Comparison of ENCODE assay signal across 8 cellular contexts in genomic region chr15:84654689-84655453, GRCh38. TPM values are rescaled to one million over a fixed set of nuclear protein-coding genes. Genes with fewer than 3 reads are reported as not detected.
DNase-seq lines count a peak whose midpoint lies in the region; ATAC-seq and TF ChIP-seq lines count a peak whose summit lies in the region.

No MANE protein-coding gene starts in this region.

- peak overlapping the region; percentile 88 for H3K27ac Mint-ChIP-seq in dendritic cell treated with granulocyte-macrophage colony-stimulating factor and Interleukin-4, amounts not matched to agents 40 ng/mL and 50 ng/mL, for 4 days

- peaks cover 36% of the 10 kb centered on the region for H3K36me3 Mint-ChIP-seq in dendritic cell treated with granulocyte-macrophage colony-stimulating factor and Interleukin-4, amounts not matched to agents 40 ng/mL and 50 ng/mL, for 4 days (ENCODE audit: low read depth)

- peak; percentile 65 to 69 for TF ChIP-seq CTCF in left lung (IDR thresholded peaks at IDR 0.05)

- peak overlapping the region; percentile 91 for H3K4me3 Mint-ChIP-seq in dendritic cell treated with granulocyte-macrophage colony-stimulating factor and Interleukin-4, amounts not matched to agents 40 ng/mL and 50 ng/mL, for 4 days

- H3K9me3 ChIP-seq in left lung: no peaks in the 10 kb centered on the region

- no peaks in the 10 kb centered on the region for H3K27me3 ChIP-seq in left lung

- H3K4me3 ChIP-seq in left lung: peak overlapping the region; percentile 71 to 87

- peaks cover 69% of the 10 kb centered on the region for H3K4me1 Mint-ChIP-seq in dendritic cell treated with granulocyte-macrophage colony-stimulating factor and Interleukin-4, amounts not matched to agents 40 ng/mL and 50 ng/mL, for 4 days (ENCODE audit: low read depth)

- ATAC-seq in HG03280 (IDR thresholded peaks at IDR 0.05; ENCODE audit: unreplicated experiment) (peak; percentile 25), left lung (peak; percentile 73), GM21515 (IDR thresholded peaks at IDR 0.05; ENCODE audit: unreplicated experiment) (no peak)

- no peaks in the 10 kb centered on the region for H3K9me3 Mint-ChIP-seq in dendritic cell treated with granulocyte-macrophage colony-stimulating factor and Interleukin-4, amounts not matched to agents 40 ng/mL and 50 ng/mL, for 4 days

- H3K36me3 ChIP-seq in left lung: peaks cover 0 to 26% of the 10 kb centered on the region in 2 donors

- DNase-seq in ELF-1 (ENCODE audit: low read depth, low spot score): peak; percentile 85
- peak; percentile 42 to 87 for DNase-seq in NCI-H526 (lab: John Stamatoyannopoulos, UW)
- peak; percentile 51 to 69 for DNase-seq in activated CD4-positive, alpha-beta T cell treated with anti-CD3 and anti-CD28 coated beads, Interleukin-2, amount 50 U/mL, for 24 hours (ENCODE audit: low read depth in 1 of 2, low spot score in 1 of 2)
- DNase-seq in left lung: peak; percentile 84 to 90
- peak; percentile 74 for DNase-seq in stimulated activated CD4-positive, alpha-beta T cell treated with anti-CD3 and anti-CD28 coated beads, Interleukin-2, amount 100 ng/mL, for 4 hours (ENCODE audit: low read depth)

- intact Hi-C loops in dendritic cell treated with granulocyte-macrophage colony-stimulating factor and Interleukin-4, amounts not matched to agents 40 ng/mL and 50 ng/mL, for 4 days (cut with micrococcal nuclease): loop anchor here (1.0 to 5.0 kb wide), 6 partner anchors 24 to 222 kb away; partner anchors contain the start of genes SEC11A and ZNF592
- intact Hi-C loops in left lung (cut with DNase I): no loop called here

- peaks cover 5% of the 10 kb centered on the region for H3K27me3 Mint-ChIP-seq in dendritic cell treated with granulocyte-macrophage colony-stimulating factor and Interleukin-4, amounts not matched to agents 40 ng/mL and 50 ng/mL, for 4 days

- peaks cover 13 to 58% of the 10 kb centered on the region in 2 donors for H3K4me1 ChIP-seq in left lung

- H3K27ac ChIP-seq in left lung: peak overlapping the region; percentile 72 to 94

RNA-seq across cellular contexts. Expression of gene WDR73, which starts 0.8 kb away (rescaled TPM):
- total RNA-seq in left lung: 10 to 100 TPM; 25.5 to 25.7 TPM

RNA-seq across cellular contexts. Expression of gene NMB, which starts 3.1 kb away (rescaled TPM):
- total RNA-seq in left lung: 1 to 10 TPM; 4.6 to 6.6 TPM

RNA-seq across cellular contexts. Expression of gene ZSCAN2, which starts 54.1 kb away (rescaled TPM):
- 1 to 10 TPM; 5.8 to 7.6 TPM for total RNA-seq in left lung
